ENCODE assay signal across 25 cellular contexts in genomic region chr7:128008744-128009143, GRCh38.
"Had no signal": no experiment of that assay in that cellular context is flagged by ENCODE, and none has a peak within 500 bp of the region (broad histone marks: within the 10 kb centered on the region; RNA-seq: fewer than 3 reads in every experiment).

No MANE protein-coding gene starts in this region.

- H3K36me3 ChIP-seq: gastroesophageal sphincter, pancreas, sigmoid colon, thyroid gland, vagina had no signal

- H2AFZ ChIP-seq: hepatocyte had no signal

- H3K4me1 ChIP-seq: vagina had no signal

- H3K4me3 ChIP-seq: gastroesophageal sphincter, heart left ventricle, hepatocyte, left lung, lower lobe of right lung, pancreas, sigmoid colon, stomach, thyroid gland, vagina had no signal

- DNase-seq: effector CD8-positive, alpha-beta T cell; endodermal cell; foreskin fibroblast; heart left ventricle; left cardiac atrium; left lung; lower lobe of right lung; naive thymus-derived CD8-positive, alpha-beta T cell; pancreas; retina; sigmoid colon; stimulated activated CD4-positive, alpha-beta T cell treated with anti-CD3 and anti-CD28 coated beads, Interleukin-2, amount 100 ng/mL, for 24 hours; stimulated activated CD4-positive, alpha-beta T cell treated with anti-CD3 and anti-CD28 coated beads, Interleukin-4, amount 100 ng/mL, for 24 hours; stimulated activated naive CD4-positive, alpha-beta T cell treated with Interleukin-2 at 50 U/mL for 16 hours; stomach; thyroid gland; trophoblast cell had no signal

- H3K27me3 ChIP-seq: gastroesophageal sphincter, heart left ventricle, hepatocyte, left lung, neutrophil, pancreas, sigmoid colon, stomach, thyroid gland, vagina had no signal

- H3K27ac ChIP-seq: epithelial cell of prostate, gastroesophageal sphincter, heart left ventricle, hepatocyte, left lung, lower lobe of right lung, neutrophil, pancreas, sigmoid colon, stomach, thyroid gland, vagina had no signal

- FAIRE-seq: colon, pancreas had no signal

- H3K4me2 ChIP-seq: hepatocyte had no signal

- ATAC-seq: esophagus mucosa; gastroesophageal sphincter; left lung; lower lobe of right lung; naive thymus-derived CD8-positive, alpha-beta T cell; pancreas; stimulated activated effector memory CD8-positive, alpha-beta T cell treated with anti-CD3 and anti-CD28 coated beads, Interleukin-12 subunit alpha, Interleukin-12 subunit beta, amount 100 ng/mL, for 72 hours had no signal

- H3K9me3 ChIP-seq: gastroesophageal sphincter, heart left ventricle, left lung, lower lobe of right lung, neutrophil, pancreas, sigmoid colon, stomach, thyroid gland, vagina had no signal
